In the genomic region with DNA sequence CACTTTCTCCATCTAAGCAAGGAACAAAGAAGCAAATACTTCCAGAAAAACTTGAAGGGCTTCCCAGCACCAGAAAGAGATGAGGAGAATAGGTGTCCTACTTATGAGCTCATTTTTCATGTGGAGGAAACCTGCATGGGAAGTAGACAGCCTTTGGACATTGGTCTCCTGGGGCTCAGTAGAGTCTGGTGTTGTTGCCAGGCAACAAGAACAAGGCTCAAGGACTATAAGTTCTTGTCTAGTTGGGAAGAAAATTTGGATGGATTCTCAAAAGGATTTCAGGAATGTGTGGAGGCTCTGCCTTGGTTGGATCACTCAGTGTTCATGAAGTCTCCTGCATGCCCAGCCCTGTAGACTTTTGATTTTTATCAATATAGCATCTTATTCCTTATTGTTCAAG, we compare ENCODE assay signal across 19 cellular contexts.
A peak's percentile ranks its signal among the peaks of the same experiment; 100 is the strongest.
DNase-seq lines count a peak whose midpoint lies in the region; ATAC-seq and TF ChIP-seq lines count a peak whose summit lies in the region.
"Had no signal": no experiment of that assay in that cellular context is flagged by ENCODE, and none has a peak within 500 bp of the region (broad histone marks: within the 10 kb centered on the region; RNA-seq: fewer than 3 reads in every experiment).

No MANE protein-coding gene starts in this region.

- DNase-seq in heart right ventricle (no peak), cardiac septum (ENCODE audit: low spot score) (no peak), cardiac fibroblast (ENCODE audit: low read depth in 2 of 2) (peak; percentile 40 to 60), left kidney (ENCODE audit: low read depth, low spot score) (peak; percentile 17), type B pancreatic cell (ENCODE audit: extremely low spot score, unreplicated experiment) (no peak), PC-9 (no peak), NCI-H82 (lab: John Stamatoyannopoulos, UW) (no peak), middle frontal gyrus (ENCODE audit: extremely low spot score, low spot score) (no peak)
- DNase-seq: activated CD8-positive, alpha-beta T cell treated with anti-CD3 and anti-CD28 coated beads for 36 hours; activated naive CD8-positive, alpha-beta T cell treated with anti-CD3 and anti-CD28 coated beads, Interleukin-2, amount 50 U/mL, for 24 hours; CD4-positive, alpha-beta memory T cell; colonic mucosa; foreskin keratinocyte; immature natural killer cell; NCI-H1048; NCI-H2107; ovary had no signal

- peaks cover 23% of the 10 kb centered on the region for H3K36me3 Mint-ChIP-seq in type B pancreatic cell

- POLR2A ChIA-PET in PC-9 (lab: Charles Lee; ENCODE audit: unreplicated experiment): no interaction called here

- peaks cover 98% of the 10 kb centered on the region for H3K79me2 ChIP-seq in PC-9 (ENCODE audit: low read depth)

- TF ChIP-seq CTCF in heart right ventricle (IDR thresholded peaks at IDR 0.05): no peak
- TF ChIP-seq CTCF in cardiac fibroblast (IDR thresholded peaks at IDR 0.05; ENCODE audit: low read depth, low read length): no peak
- no peak for TF ChIP-seq CTCF in type B pancreatic cell (conservative IDR thresholded peaks at IDR 0.05)
- no peak for TF ChIP-seq CTCF in PC-9 (conservative IDR thresholded peaks at IDR 0.05)

- no peaks in the 10 kb centered on the region for H3K27me3 Mint-ChIP-seq in type B pancreatic cell
- H3K27me3 Mint-ChIP-seq: activated CD8-positive, alpha-beta T cell treated with anti-CD3 and anti-CD28 coated beads for 36 hours; activated naive CD8-positive, alpha-beta T cell treated with anti-CD3 and anti-CD28 coated beads, Interleukin-2, amount 50 U/mL, for 24 hours; CD4-positive, alpha-beta memory T cell had no signal

- H3K9me3 Mint-ChIP-seq in type B pancreatic cell: peaks cover 6% of the 10 kb centered on the region
- H3K9me3 Mint-ChIP-seq: activated CD8-positive, alpha-beta T cell treated with anti-CD3 and anti-CD28 coated beads for 36 hours; activated naive CD8-positive, alpha-beta T cell treated with anti-CD3 and anti-CD28 coated beads, Interleukin-2, amount 50 U/mL, for 24 hours; immature natural killer cell had no signal

- no peak overlapping the region for H3K4me2 ChIP-seq in PC-9

- H2AFZ ChIP-seq in PC-9: no peak overlapping the region

- H3K27ac Mint-ChIP-seq in type B pancreatic cell: peak overlapping the region; percentile 2
- H3K27ac Mint-ChIP-seq: activated CD8-positive, alpha-beta T cell treated with anti-CD3 and anti-CD28 coated beads for 36 hours; activated naive CD8-positive, alpha-beta T cell treated with anti-CD3 and anti-CD28 coated beads, Interleukin-2, amount 50 U/mL, for 24 hours; activated T-helper 1 cell treated with anti-CD3 and anti-CD28 coated beads, Interleukin-12 subunit alpha, Interleukin-12 subunit beta, Interleukin-2, Interleukin-4 antibody, amounts not matched to agents 30 ng/mL and 10 ng/mL and 1 ng/mL, durations not matched to agents 14 hours and 24 hours and 36 hours; CD4-positive, alpha-beta memory T cell had no signal

- peaks cover 66% of the 10 kb centered on the region for H4K20me1 ChIP-seq in PC-9 (ENCODE audit: insufficient read depth)

- H3K4me3 Mint-ChIP-seq in type B pancreatic cell: no peak overlapping the region
- H3K4me3 Mint-ChIP-seq: activated CD8-positive, alpha-beta T cell treated with anti-CD3 and anti-CD28 coated beads for 36 hours; activated naive CD8-positive, alpha-beta T cell treated with anti-CD3 and anti-CD28 coated beads, Interleukin-2, amount 50 U/mL, for 24 hours; activated T-helper 1 cell treated with anti-CD3 and anti-CD28 coated beads, Interleukin-12 subunit alpha, Interleukin-12 subunit beta, Interleukin-2, Interleukin-4 antibody, amounts not matched to agents 30 ng/mL and 10 ng/mL and 1 ng/mL, durations not matched to agents 14 hours and 24 hours and 36 hours; CD4-positive, alpha-beta memory T cell; immature natural killer cell had no signal

- CTCF ChIA-PET in PC-9 (lab: Charles Lee): no interaction called here

- H3K4me3 ChIP-seq in heart right ventricle: no peak overlapping the region
- H3K4me3 ChIP-seq in cardiac fibroblast (replicated peaks in 1 of 2; ENCODE audit: low read depth in 2 of 2, low read length in 2 of 2): no peak overlapping the region
- no peak overlapping the region for H3K4me3 ChIP-seq in PC-9
- H3K4me3 ChIP-seq: colonic mucosa, HAP-1, ovary had no signal

- intact Hi-C loops in heart right ventricle (cut with DNase I) (loop anchor here in 1 of 10 donors (10.0 kb wide), 1 partner anchor 58 kb away; no protein-coding TSS in a partner anchor), cardiac septum (cut with DNase I) (no loop called here), PC-9 (cut with micrococcal nuclease; ENCODE audit: unreplicated experiment) (no loop called here)

- peak in 5 of 8 donors; percentile 24 to 58 (median 30) for ATAC-seq in heart right ventricle
- ATAC-seq: activated CD8-positive, alpha-beta T cell treated with anti-CD3 and anti-CD28 coated beads for 36 hours; activated naive CD8-positive, alpha-beta T cell treated with anti-CD3 and anti-CD28 coated beads, Interleukin-2, amount 50 U/mL, for 24 hours; foreskin keratinocyte had no signal

- peaks cover 15 to 95% (median 55%) of the 10 kb centered on the region in 9 donors for H3K4me1 ChIP-seq in heart right ventricle
- peaks cover 19% of the 10 kb centered on the region for H3K4me1 ChIP-seq in PC-9 (replicated peaks; ENCODE audit: insufficient read depth)
- H3K4me1 ChIP-seq: colonic mucosa had no signal

- no peaks in the 10 kb centered on the region for H3K9me3 ChIP-seq in heart right ventricle
- H3K9me3 ChIP-seq in PC-9 (ENCODE audit: insufficient read depth, low read depth): no peaks in the 10 kb centered on the region
- H3K9me3 ChIP-seq: colonic mucosa, HAP-1, ovary had no signal

- no peaks in the 10 kb centered on the region for H3K36me3 ChIP-seq in heart right ventricle
- peaks cover 45% of the 10 kb centered on the region for H3K36me3 ChIP-seq in PC-9 (ENCODE audit: low read depth)
- H3K36me3 ChIP-seq: colonic mucosa, HAP-1, ovary had no signal

- H3K4me1 Mint-ChIP-seq in type B pancreatic cell (ENCODE audit: unreplicated experiment): peaks cover 40% of the 10 kb centered on the region

- H3K27ac ChIP-seq in heart right ventricle: peak overlapping the region in 2 of 10 donors; percentile 11 to 28
- H3K27ac ChIP-seq in PC-9: no peak overlapping the region
- H3K27ac ChIP-seq: colonic mucosa, ovary had no signal

- no peaks in the 10 kb centered on the region for H3K27me3 ChIP-seq in heart right ventricle
- H3K27me3 ChIP-seq in PC-9 (ENCODE audit: insufficient read depth, low read depth): no peaks in the 10 kb centered on the region
- H3K27me3 ChIP-seq: colonic mucosa, foreskin keratinocyte, ovary had no signal

- no TSS peak for BruUV-seq in PC-9 (replicated peaks; lab: Mats Ljungman, UMichigan)

- peaks cover 49% of the 10 kb centered on the region for H3F3A ChIP-seq in PC-9 (ENCODE audit: insufficient read depth, low read depth)

- H3K9me2 ChIP-seq in PC-9 (ENCODE audit: insufficient read depth): no peaks in the 10 kb centered on the region; the same call in 1 of the 2 replicates

Comparison
In these comparisons a context has a peak if more than half of its experiments do, and no peak if none do; other contexts are left out.
1. DNase-seq: peak in cardiac fibroblast (2 of 2) and left kidney (single experiment); none in heart right ventricle (0 of 2), cardiac septum (single experiment), type B pancreatic cell (single experiment), PC-9 (0 of 2), NCI-H82 (single experiment) and middle frontal gyrus (single experiment).